In genomic region chr13:65532231-65532630, GRCh38 we compare ENCODE assay signal across 24 cellular contexts.
"Had no signal": no experiment of that assay in that cellular context is flagged by ENCODE, and none has a peak within 500 bp of the region (broad histone marks: within the 10 kb centered on the region; RNA-seq: fewer than 3 reads in every experiment).

No MANE protein-coding gene starts in this region.

- H3K27me3 ChIP-seq: esophagus muscularis mucosa, gastroesophageal sphincter, hepatocyte, spleen, tibial artery, upper lobe of left lung, uterus had no signal

- H3K9me3 ChIP-seq: esophagus muscularis mucosa, gastroesophageal sphincter, psoas muscle, spleen, tibial artery, upper lobe of left lung, uterus had no signal

- ATAC-seq: effector memory CD8-positive, alpha-beta T cell; gastroesophageal sphincter; left colon; left ventricle myocardium superior; naive thymus-derived CD4-positive, alpha-beta T cell; psoas muscle; sciatic nerve; stimulated activated memory B cell treated with anti-CD40 and anti-IgM and Interleukin-4, amounts not matched to agents 10 μg/mL and 1 μg/mL and 100 μg/mL, for 72 hours had no signal

- H3K4me3 Mint-ChIP-seq: dendritic cell treated with granulocyte-macrophage colony-stimulating factor and Interleukin-4, amounts not matched to agents 40 ng/mL and 50 ng/mL, for 4 days; effector memory CD8-positive, alpha-beta T cell; naive thymus-derived CD4-positive, alpha-beta T cell; nephron progenitor cell; stimulated activated memory B cell treated with anti-CD40 and anti-IgM and Interleukin-4, amounts not matched to agents 10 μg/mL and 1 μg/mL and 100 μg/mL, for 72 hours; stimulated activated naive CD8-positive, alpha-beta T cell treated with anti-CD3 and anti-CD28 coated beads, Interleukin-15, Interleukin-2, amounts not matched to agents 100 ng/mL and 50 ng/mL, for 24 hours had no signal

- H3K27me3 Mint-ChIP-seq: dendritic cell treated with granulocyte-macrophage colony-stimulating factor and Interleukin-4, amounts not matched to agents 40 ng/mL and 50 ng/mL, for 4 days; effector memory CD8-positive, alpha-beta T cell; naive thymus-derived CD4-positive, alpha-beta T cell; stimulated activated memory B cell treated with anti-CD40 and anti-IgM and Interleukin-4, amounts not matched to agents 10 μg/mL and 1 μg/mL and 100 μg/mL, for 72 hours; stimulated activated naive CD8-positive, alpha-beta T cell treated with anti-CD3 and anti-CD28 coated beads, Interleukin-15, Interleukin-2, amounts not matched to agents 100 ng/mL and 50 ng/mL, for 24 hours had no signal

- H2AFZ ChIP-seq: hepatocyte, parathyroid adenoma had no signal

- FAIRE-seq: colon had no signal

- H3K4me1 ChIP-seq: esophagus muscularis mucosa, gastroesophageal sphincter, parathyroid adenoma, psoas muscle, spleen, tibial artery, upper lobe of left lung, uterus had no signal

- H3K4me1 Mint-ChIP-seq: naive thymus-derived CD4-positive, alpha-beta T cell; stimulated activated memory B cell treated with anti-CD40 and anti-IgM and Interleukin-4, amounts not matched to agents 10 μg/mL and 1 μg/mL and 100 μg/mL, for 72 hours had no signal

- H3K36me3 Mint-ChIP-seq: naive thymus-derived CD4-positive, alpha-beta T cell; stimulated activated memory B cell treated with anti-CD40 and anti-IgM and Interleukin-4, amounts not matched to agents 10 μg/mL and 1 μg/mL and 100 μg/mL, for 72 hours had no signal

- H3K9me3 Mint-ChIP-seq: dendritic cell treated with granulocyte-macrophage colony-stimulating factor and Interleukin-4, amounts not matched to agents 40 ng/mL and 50 ng/mL, for 4 days; nephron progenitor cell had no signal

- DNase-seq: effector memory CD8-positive, alpha-beta T cell; left colon; left ventricle myocardium superior; naive thymus-derived CD4-positive, alpha-beta T cell; nephron progenitor cell; psoas muscle; retina; spleen; stimulated activated CD4-positive, alpha-beta T cell treated with anti-CD3 and anti-CD28 coated beads, Interleukin-15, amount 100 ng/mL, for 24 hours; stimulated activated CD4-positive, alpha-beta T cell treated with anti-CD3 and anti-CD28 coated beads, Interleukin-1b, Interleukin-23, amount 100 ng/mL, for 48 hours; stimulated activated CD4-positive, alpha-beta T cell treated with anti-CD3 and anti-CD28 coated beads, Interleukin-4, amount 100 ng/mL, for 24 hours; tibial artery; upper lobe of left lung; uterus had no signal

- H3K27ac Mint-ChIP-seq: dendritic cell treated with granulocyte-macrophage colony-stimulating factor and Interleukin-4, amounts not matched to agents 40 ng/mL and 50 ng/mL, for 4 days; effector memory CD8-positive, alpha-beta T cell; naive thymus-derived CD4-positive, alpha-beta T cell; nephron progenitor cell; stimulated activated memory B cell treated with anti-CD40 and anti-IgM and Interleukin-4, amounts not matched to agents 10 μg/mL and 1 μg/mL and 100 μg/mL, for 72 hours; stimulated activated naive CD8-positive, alpha-beta T cell treated with anti-CD3 and anti-CD28 coated beads, Interleukin-15, Interleukin-2, amounts not matched to agents 100 ng/mL and 50 ng/mL, for 24 hours had no signal

- H3K36me3 ChIP-seq: esophagus muscularis mucosa, gastroesophageal sphincter, spleen, tibial artery, upper lobe of left lung, uterus had no signal

- H3K4me3 ChIP-seq: esophagus muscularis mucosa, gastroesophageal sphincter, hepatocyte, lung, psoas muscle, spleen, tibial artery, upper lobe of left lung, uterus had no signal
